ENCODE assay signal across 18 cellular contexts in genomic region chr3:127351775-127352350, GRCh38.
DNase-seq lines count a peak whose midpoint lies in the region; ATAC-seq, FAIRE-seq and TF ChIP-seq lines count a peak whose summit lies in the region.
"Had no signal": no experiment of that assay in that cellular context is flagged by ENCODE, and none has a peak within 500 bp of the region (broad histone marks: within the 10 kb centered on the region; RNA-seq: fewer than 3 reads in every experiment).

No MANE protein-coding gene starts in this region.

- H4K5ac ChIP-seq in H1 (ENCODE audit: insufficient read length, low read depth, low read length), result no peak overlapping the region

- H2BK120ac ChIP-seq in H1 (replicated peaks; ENCODE audit: low read depth, low read length) (no peak overlapping the region), neuronal stem cell (ENCODE audit: low read depth, low read length) (no peak overlapping the region)

- POLR2A ChIA-PET in H1 (lab: Charles Lee; ENCODE audit: partially characterized antibody), result no interaction called here

- ATAC-seq in left ventricle myocardium superior (no peak), foreskin keratinocyte (no peak), HG03135 (IDR thresholded peaks at IDR 0.05; ENCODE audit: unreplicated experiment) (no peak)

- H2BK15ac ChIP-seq in H1 (ENCODE audit: low read length) (no peak overlapping the region), neuronal stem cell (ENCODE audit: low read length) (no peak overlapping the region)

- no peak for TF ChIP-seq EP300 in H1 (IDR thresholded peaks at IDR 0.05; ENCODE audit: borderline replicate concordance in 1 of 2, low read depth in 2 of 2, low read length in 2 of 2)

- H3K79me1 ChIP-seq in H1 (ENCODE audit: low read depth, low read length) (no peaks in the 10 kb centered on the region), neuronal stem cell (ENCODE audit: low read depth, low read length) (no peaks in the 10 kb centered on the region)

- peaks cover 2% of the 10 kb centered on the region; the same call in 1 of the 2 replicates for H3K23me2 ChIP-seq in H1 (ENCODE audit: low read depth, low read length)

- no peak for FAIRE-seq in H1 (lab: Jason Lieb, UNC)

- CTCF ChIA-PET in H1 (lab: Charles Lee; ENCODE audit: partially characterized antibody), result interaction anchor here (0.6 to 2.3 kb wide), 7 partner anchors 9 to 199 kb away, joined by 3 to 11 read pairs (median 5); no protein-coding TSS in a partner anchor

- H3K14ac ChIP-seq in H1 (ENCODE audit: insufficient read length), result no peak overlapping the region
- H3K14ac ChIP-seq in neuronal stem cell (ENCODE audit: low read length), result no peak overlapping the region

- no peak for TF ChIP-seq POLR2A in H1 (IDR thresholded peaks at IDR 0.05; ENCODE audit: control extremely low read depth in 1 of 2, low read depth in 2 of 2, low read length in 2 of 2)

- H2AFZ ChIP-seq in H1 (ENCODE audit: low read length), result peak overlapping the region; percentile 74; the same call in 1 of the 2 replicates
- H2AFZ ChIP-seq in neuronal stem cell (ENCODE audit: low read length), result peak overlapping the region; percentile 31

- H2BK5ac ChIP-seq in H1 (ENCODE audit: low read depth, low read length), result no peak overlapping the region
- H2BK5ac ChIP-seq in neuronal stem cell (ENCODE audit: low read length), result no peak overlapping the region

- H3K79me2 ChIP-seq in H1 (ENCODE audit: control insufficient read depth in 1 of 2, insufficient read depth in 2 of 2, low read length in 2 of 2), result no peaks in the 10 kb centered on the region

- no peaks in the 10 kb centered on the region for H3K27me3 ChIP-seq in right atrium auricular region
- no peaks in the 10 kb centered on the region; a peak in 1 of 7 replicates for H3K27me3 ChIP-seq in H1 (replicated peaks in 1 of 4; ENCODE audit: control insufficient read depth in 3 of 4, extremely low read depth in 1 of 4, insufficient read depth in 3 of 4, low read length in 3 of 4)
- no peaks in the 10 kb centered on the region for H3K27me3 ChIP-seq in neuronal stem cell (ENCODE audit: control insufficient read depth in 3 of 3, insufficient read depth in 3 of 3, low read depth in 1 of 3, low read length in 3 of 3)
- H3K27me3 ChIP-seq in foreskin keratinocyte, result peaks cover 46% of the 10 kb centered on the region

- H3K4me2 ChIP-seq in H1 (ENCODE audit: insufficient read depth in 1 of 2, low read depth in 2 of 2, low read length in 2 of 2), result no peak overlapping the region
- H3K4me2 ChIP-seq in neuronal stem cell (ENCODE audit: insufficient read depth, low read length, poor library complexity, severe bottlenecking), result no peak overlapping the region
- H3K4me2 ChIP-seq: KMS-11 had no signal

- H3K4ac ChIP-seq in H1 (replicated peaks; ENCODE audit: insufficient read length, low read depth, low read length), result no peak overlapping the region
- no peak overlapping the region for H3K4ac ChIP-seq in neuronal stem cell (ENCODE audit: low read length)

- H4K8ac ChIP-seq in H1 (ENCODE audit: extremely low read depth, insufficient read depth, low read length) (no peak overlapping the region; the same call in 1 of the 2 replicates), neuronal stem cell (ENCODE audit: low read depth, low read length) (peak overlapping the region; percentile 87)

- no peak overlapping the region for H3K56ac ChIP-seq in H1 (replicated peaks; ENCODE audit: insufficient read length, low read depth, low read length)

- H3K18ac ChIP-seq in H1 (ENCODE audit: extremely low read depth, low read length) (no peak overlapping the region), neuronal stem cell (ENCODE audit: low read length) (no peak overlapping the region)

- H3K36me3 ChIP-seq in right atrium auricular region (no peaks in the 10 kb centered on the region), H1 (ENCODE audit: control insufficient read depth in 2 of 4, insufficient read depth in 4 of 4, low read length in 3 of 4) (no peaks in the 10 kb centered on the region), neuronal stem cell (replicated peaks in 1 of 2; ENCODE audit: control insufficient read depth in 2 of 2, insufficient read depth in 2 of 2, low read length in 2 of 2) (no peaks in the 10 kb centered on the region)
- H3K36me3 ChIP-seq: HAP-1, SJSA1 had no signal

- no peak overlapping the region for H2AK5ac ChIP-seq in H1 (ENCODE audit: low read depth, low read length)
- no peak overlapping the region for H2AK5ac ChIP-seq in neuronal stem cell (ENCODE audit: low read depth, low read length)

- DNase-seq in right atrium auricular region (ENCODE audit: low spot score) (peak; percentile 50), left ventricle myocardium superior (no peak), H1 (ENCODE audit: low read depth in 1 of 2, low spot score in 2 of 2) (peak in 1 of 2 experiments; percentile 40), neuronal stem cell (ENCODE audit: low spot score) (no peak), foreskin keratinocyte (no peak), SW480 (ENCODE audit: low spot score) (no peak)
- DNase-seq: AML-193, DND-41, NCI-H1436, NCI-H2081, NCI-H2227 treated with DMSO at 0.1 percent for 48 hours, NCI-H510A treated with DMSO at 0.1 percent for 48 hours had no signal

- no peaks in the 10 kb centered on the region for H4K20me1 ChIP-seq in H1 (replicated peaks in 1 of 2; ENCODE audit: control insufficient read depth in 1 of 2, insufficient read depth in 2 of 2, low read length in 2 of 2)

- H2BK12ac ChIP-seq in H1 (ENCODE audit: low read depth, low read length), result no peak overlapping the region
- H2BK12ac ChIP-seq in neuronal stem cell (ENCODE audit: low read length), result no peak overlapping the region

- H3K4me3 ChIP-seq in right atrium auricular region (no peak overlapping the region), H1 (ENCODE audit: extremely low read depth in 1 of 4, insufficient read depth in 2 of 4, low read depth in 3 of 4, low read length in 4 of 4) (no peak overlapping the region), neuronal stem cell (ENCODE audit: low read length in 2 of 2) (no peak overlapping the region)
- H3K4me3 ChIP-seq: HAP-1, SJSA1 had no signal

- H3K27ac ChIP-seq in right atrium auricular region (no peak overlapping the region), H1 (ENCODE audit: low read depth, low read length) (no peak overlapping the region), neuronal stem cell (replicated peaks; ENCODE audit: low read length) (no peak overlapping the region), foreskin keratinocyte (no peak overlapping the region)
- H3K27ac ChIP-seq: C4-2B, HL-60, KMS-11, SJSA1 had no signal

- H2BK20ac ChIP-seq in H1 (ENCODE audit: low read length), result no peak overlapping the region

- no peak overlapping the region for H4K91ac ChIP-seq in H1 (replicated peaks; ENCODE audit: insufficient read length, low read length)
- no peak overlapping the region for H4K91ac ChIP-seq in neuronal stem cell (ENCODE audit: low read depth, low read length, poor library complexity)

- no peak for TF ChIP-seq RAD21 in H1 (IDR thresholded peaks at IDR 0.05 in 1 of 2, conservative IDR thresholded peaks at IDR 0.05 in 1 of 2; ENCODE audit: low read depth in 2 of 2, low read length in 2 of 2)

- TF ChIP-seq CTCF in right atrium auricular region (IDR thresholded peaks at IDR 0.05) (no peak), H1 (IDR thresholded peaks at IDR 0.05; ENCODE audit: control extremely low read depth in 1 of 3, insufficient read depth in 1 of 3, low read depth in 1 of 3, low read length in 3 of 3) (no peak), foreskin keratinocyte (conservative IDR thresholded peaks at IDR 0.05) (no peak)

- H3K23ac ChIP-seq in H1 (ENCODE audit: insufficient read length), result no peak overlapping the region
- no peak overlapping the region for H3K23ac ChIP-seq in neuronal stem cell (ENCODE audit: low read depth, low read length, poor library complexity)

- WGBS in H1 (ENCODE audit: extremely low coverage in 1 of 2, insufficient coverage in 1 of 2, insufficient read length in 1 of 2, insufficient replicate concordance in 2 of 2, low coverage in 1 of 2, low lambda C conversion rate in 2 of 2, missing lambda C conversion rate in 1 of 2), 2 experiments, result 89% methylated on average over 10 of the region's 12 CpGs; no CpG with 5 or more reads in 1 of the 2 experiments
- WGBS in neuronal stem cell (ENCODE audit: extremely low coverage in 2 of 2, insufficient read length in 2 of 2, insufficient replicate concordance in 1 of 2), 2 donors, result no CpG with 5 or more reads among the region's 12 CpGs

- intact Hi-C loops in left ventricle myocardium superior (cut with micrococcal nuclease), result no loop called here

- H3K9me3 ChIP-seq in right atrium auricular region (peaks cover 0 to 8% of the 10 kb centered on the region in 2 donors), H1 (ENCODE audit: insufficient read depth in 2 of 2, low read depth in 1 of 2, low read length in 1 of 2) (peaks cover 15% of the 10 kb centered on the region in 2 experiments), neuronal stem cell (replicated peaks in 1 of 2; ENCODE audit: control insufficient read depth in 2 of 2, insufficient read depth in 1 of 2, low read depth in 1 of 2, low read length in 2 of 2) (peaks cover 3 to 13% of the 10 kb centered on the region in 2 donors)
- H3K9me3 ChIP-seq: SJSA1 had no signal

- no peaks in the 10 kb centered on the region for H3K4me1 ChIP-seq in right atrium auricular region
- peaks cover 0 to 5% (median 0%) of the 10 kb centered on the region in 4 experiments; a peak in 2 of 7 replicates for H3K4me1 ChIP-seq in H1 (replicated peaks in 1 of 4; ENCODE audit: control insufficient read depth in 3 of 4, insufficient read depth in 4 of 4, low read length in 3 of 4)
- peaks cover 3 to 13% of the 10 kb centered on the region in 2 donors for H3K4me1 ChIP-seq in neuronal stem cell (ENCODE audit: control insufficient read depth in 2 of 2, insufficient read depth in 1 of 2, low read depth in 1 of 2, low read length in 2 of 2)
- H3K4me1 ChIP-seq in foreskin keratinocyte, result no peaks in the 10 kb centered on the region
- H3K4me1 ChIP-seq: HAP-1, SJSA1 had no signal

- H3K9ac ChIP-seq in H1 (replicated peaks in 1 of 4; ENCODE audit: extremely low read depth in 1 of 4, low read depth in 3 of 4, low read length in 3 of 4) (no peak overlapping the region), neuronal stem cell (ENCODE audit: low read depth, low read length, poor library complexity) (no peak overlapping the region)
- H3K9ac ChIP-seq: KMS-11 had no signal

TF ChIP-seq in H1, 55 proteins besides CTCF, POLR2A, EP300 and RAD21:
- TF ChIP-seq MAX (IDR thresholded peaks at IDR 0.05) (peak; percentile 36; the same call in 1 of the 2 replicates), CBX8 (IDR thresholded peaks at IDR 0.05; ENCODE audit: borderline replicate concordance, low read depth, low read length) (no peak), E2F6 (IDR thresholded peaks at IDR 0.05) (peak; percentile 66), SIRT6 (IDR thresholded peaks at IDR 0.05; ENCODE audit: low read length) (no peak)
